33 cellular contexts compared by ENCODE assay signal in the genomic region with DNA sequence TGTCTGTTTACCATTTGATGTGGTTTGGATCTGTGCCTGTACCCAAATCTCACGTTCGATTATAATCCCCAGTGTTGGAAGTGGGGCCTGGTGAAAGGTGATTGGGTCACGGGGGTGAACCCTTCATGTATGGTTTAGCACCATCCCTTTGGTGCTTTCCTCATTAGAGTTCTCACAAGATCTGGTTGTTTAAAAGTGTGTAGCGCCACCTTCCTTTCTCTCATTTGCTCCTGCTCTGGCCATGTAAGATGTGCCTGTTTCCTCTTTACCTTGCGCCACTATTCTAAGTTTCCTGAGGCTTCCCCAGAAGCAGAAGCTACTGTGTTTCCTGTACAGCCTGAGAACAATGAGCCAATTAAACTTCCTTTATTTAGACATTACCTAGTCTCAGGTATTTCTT.
"Had no signal": no experiment of that assay in that cellular context is flagged by ENCODE, and none has a peak within 500 bp of the region (broad histone marks: within the 10 kb centered on the region; RNA-seq: fewer than 3 reads in every experiment).

No MANE protein-coding gene starts in this region.

- DNase-seq: activated CD4-positive, alpha-beta T cell treated with anti-CD3 and anti-CD28 coated beads for 4 hours; activated CD4-positive, alpha-beta T cell treated with anti-CD3 and anti-CD28 coated beads, Interleukin-2, amount 50 U/mL, for 4 hours; activated naive CD4-positive, alpha-beta T cell treated with Interleukin-2 at 50 U/mL for 16 hours; activated T-cell treated with anti-CD3 and anti-CD28 coated beads for 4 hours; activated T-cell treated with anti-CD3 and anti-CD28 coated beads, Interleukin-2, amount 50 U/mL, for 72 hours; anterior cingulate cortex; body of pancreas; cerebellar nuclear complex; colonic mucosa; effector CD8-positive, alpha-beta T cell; erythroblast; hypothalamus; left ventricle myocardium superior; midbrain; naive thymus-derived CD4-positive, alpha-beta T cell; occipital lobe; psoas muscle; sigmoid colon; small intestine; stimulated activated CD4-positive, alpha-beta T cell treated with anti-CD3 and anti-CD28 coated beads, Interleukin-1b, Interleukin-23, amount 100 ng/mL, for 48 hours; stimulated activated CD4-positive, alpha-beta T cell treated with anti-CD3 and anti-CD28 coated beads, Interleukin-4, amount 100 ng/mL, for 4 hours; stimulated activated CD8-positive, alpha-beta memory T cell treated with anti-CD3 and anti-CD28 coated beads, Interleukin-4, amount 100 ng/mL, for 48 hours; T-helper 1 cell had no signal

- H3K9me3 Mint-ChIP-seq: neural crest cell had no signal

- H2AFZ ChIP-seq: parathyroid adenoma had no signal

- ATAC-seq: activated T-cell treated with anti-CD3 and anti-CD28 coated beads, Interleukin-2, amount 50 U/mL, for 72 hours; body of pancreas; gastroesophageal sphincter; left ventricle myocardium superior; naive thymus-derived CD4-positive, alpha-beta T cell; psoas muscle; stimulated activated memory B cell treated with anti-CD40 and anti-IgM and Interleukin-4, amounts not matched to agents 10 μg/mL and 1 μg/mL and 100 μg/mL, for 72 hours had no signal

- H3K27me3 Mint-ChIP-seq: activated naive CD8-positive, alpha-beta T cell; naive thymus-derived CD4-positive, alpha-beta T cell; stimulated activated memory B cell treated with anti-CD40 and anti-IgM and Interleukin-4, amounts not matched to agents 10 μg/mL and 1 μg/mL and 100 μg/mL, for 72 hours had no signal

- H3K9me3 ChIP-seq: body of pancreas, colonic mucosa, gastroesophageal sphincter, psoas muscle, sigmoid colon, suprapubic skin, tibial nerve had no signal

- H3K79me2 ChIP-seq: parathyroid adenoma had no signal

- H3K9ac ChIP-seq: parathyroid adenoma had no signal

- H3K4me1 ChIP-seq: body of pancreas, colonic mucosa, gastroesophageal sphincter, parathyroid adenoma, psoas muscle, sigmoid colon, suprapubic skin, tibial nerve had no signal

- H3K4me3 Mint-ChIP-seq: activated naive CD8-positive, alpha-beta T cell; activated T-cell treated with anti-CD3 and anti-CD28 coated beads, Interleukin-2, amount 50 U/mL, for 72 hours; naive thymus-derived CD4-positive, alpha-beta T cell; neural crest cell; stimulated activated memory B cell treated with anti-CD40 and anti-IgM and Interleukin-4, amounts not matched to agents 10 μg/mL and 1 μg/mL and 100 μg/mL, for 72 hours; T-helper 2 cell treated with Interferon-gamma antibody and Interleukin-4, amounts not matched to agents 5 μg/mL and 100 μg/mL, for 36 hours had no signal

- FAIRE-seq: islet of Langerhans, small intestine had no signal

- H3K36me3 ChIP-seq: cardiac muscle cell, colonic mucosa, gastroesophageal sphincter, sigmoid colon, suprapubic skin, tibial nerve had no signal

- H3K36me3 Mint-ChIP-seq: activated naive CD8-positive, alpha-beta T cell; naive thymus-derived CD4-positive, alpha-beta T cell; stimulated activated memory B cell treated with anti-CD40 and anti-IgM and Interleukin-4, amounts not matched to agents 10 μg/mL and 1 μg/mL and 100 μg/mL, for 72 hours had no signal

- H3K4me3 ChIP-seq: body of pancreas, cardiac muscle cell, colonic mucosa, gastroesophageal sphincter, psoas muscle, sigmoid colon, suprapubic skin, tibial nerve had no signal

- H3K27ac ChIP-seq: body of pancreas, cardiac muscle cell, colonic mucosa, gastroesophageal sphincter, parathyroid adenoma, psoas muscle, sigmoid colon, suprapubic skin, tibial nerve had no signal

- H3K27ac Mint-ChIP-seq: activated naive CD8-positive, alpha-beta T cell; activated T-cell treated with anti-CD3 and anti-CD28 coated beads, Interleukin-2, amount 50 U/mL, for 72 hours; stimulated activated memory B cell treated with anti-CD40 and anti-IgM and Interleukin-4, amounts not matched to agents 10 μg/mL and 1 μg/mL and 100 μg/mL, for 72 hours; T-helper 2 cell treated with Interferon-gamma antibody and Interleukin-4, amounts not matched to agents 5 μg/mL and 100 μg/mL, for 36 hours had no signal

- H3K27me3 ChIP-seq: body of pancreas, cardiac muscle cell, colonic mucosa, gastroesophageal sphincter, sigmoid colon, suprapubic skin, tibial nerve had no signal

- H3K4me1 Mint-ChIP-seq: naive thymus-derived CD4-positive, alpha-beta T cell; neural crest cell; stimulated activated memory B cell treated with anti-CD40 and anti-IgM and Interleukin-4, amounts not matched to agents 10 μg/mL and 1 μg/mL and 100 μg/mL, for 72 hours had no signal
